Comparison of ENCODE assay signal across 1 cellular context in genomic region chr10:97393034-97393573, GRCh38.
TF ChIP-seq lines count a peak whose summit lies in the region.

No MANE protein-coding gene starts in this region.

TF ChIP-seq in K562, 482 proteins besides CTCF, POLR2A, EP300 and RAD21:
- TF ChIP-seq CREM (IDR thresholded peaks at IDR 0.05; ENCODE audit: low read depth), result no peak
- no peak for TF ChIP-seq CTCFL (IDR thresholded peaks at IDR 0.05; ENCODE audit: borderline replicate concordance, insufficient read depth, low read depth, low read length, poor library complexity, severe bottlenecking)
- TF ChIP-seq ZNF184 (CRISPR knock-in tag; IDR thresholded peaks at IDR 0.05), result no peak
- no peak for TF ChIP-seq ZC3H8 (IDR thresholded peaks at IDR 0.05)
- no peak for TF ChIP-seq KLF1 (tag; IDR thresholded peaks at IDR 0.05)
- TF ChIP-seq RCOR1 (IDR thresholded peaks at IDR 0.05; ENCODE audit: borderline replicate concordance in 1 of 2, low read depth in 2 of 2, low read length in 2 of 2), result no peak
- no peak for TF ChIP-seq TEAD4 (IDR thresholded peaks at IDR 0.05; ENCODE audit: low read length)
- TF ChIP-seq TEAD4 (CRISPR knock-in tag; IDR thresholded peaks at IDR 0.05; ENCODE audit: borderline replicate concordance), result no peak
- TF ChIP-seq RAD51 (IDR thresholded peaks at IDR 0.05; ENCODE audit: borderline replicate concordance, low read depth), result no peak
- no peak for TF ChIP-seq ZNF12 (CRISPR knock-in tag; IDR thresholded peaks at IDR 0.05)
